In genomic region chr5:133246376-133247144, GRCh38 we compare ENCODE assay signal across 26 cellular contexts.
DNase-seq lines count a peak whose midpoint lies in the region; ATAC-seq, FAIRE-seq and TF ChIP-seq lines count a peak whose summit lies in the region.
"Had no signal": no experiment of that assay in that cellular context is flagged by ENCODE, and none has a peak within 500 bp of the region (broad histone marks: within the 10 kb centered on the region; RNA-seq: fewer than 3 reads in every experiment).

No MANE protein-coding gene starts in this region.

- POLR2A ChIA-PET in RWPE1 (lab: Yijun Ruan, JAX; ENCODE audit: low non-redundant PET) = no interaction called here
- POLR2A ChIA-PET in activated CD4-positive, alpha-beta memory T cell treated with anti-CD3 and anti-CD28 coated beads for 36 hours (lab: Charles Lee) = interaction anchor here (0.7 kb wide), 1 partner anchor 11 kb away, joined by 3 read pairs; no protein-coding TSS in a partner anchor

- H3K27ac ChIP-seq in RWPE1 = peak overlapping the region; percentile 91
- H3K27ac ChIP-seq: cardiac muscle cell, coronary artery, pancreas, upper lobe of left lung had no signal

- no peak for TF ChIP-seq POLR2A in H54 (IDR thresholded peaks at IDR 0.05; ENCODE audit: low read depth, low read length)
- TF ChIP-seq POLR2A in GM12892 (IDR thresholded peaks at IDR 0.05; ENCODE audit: low read depth, low read length) = no peak

- peaks cover 75% of the 10 kb centered on the region for H3K4me1 Mint-ChIP-seq in brain
- H3K4me1 Mint-ChIP-seq in activated CD4-positive, alpha-beta memory T cell treated with anti-CD3 and anti-CD28 coated beads for 36 hours (ENCODE audit: low read depth) = peaks cover 7% of the 10 kb centered on the region
- H3K4me1 Mint-ChIP-seq: CD4-positive, CD25-positive, alpha-beta regulatory T cell had no signal

- no peak overlapping the region for H3K4me3 Mint-ChIP-seq in brain
- H3K4me3 Mint-ChIP-seq in activated CD4-positive, alpha-beta memory T cell treated with anti-CD3 and anti-CD28 coated beads for 36 hours = no peak overlapping the region
- H3K4me3 Mint-ChIP-seq: CD4-positive, CD25-positive, alpha-beta regulatory T cell had no signal

- intact Hi-C loops in activated CD4-positive, alpha-beta memory T cell treated with anti-CD3 and anti-CD28 coated beads for 36 hours (cut with micrococcal nuclease) = no loop called here

- TF ChIP-seq CTCF in RWPE1 (conservative IDR thresholded peaks at IDR 0.05; ENCODE audit: low read depth) (no peak), brain (conservative IDR thresholded peaks at IDR 0.05) (no peak)

- peak; percentile 57 for DNase-seq in H54 (ENCODE audit: insufficient read length, low spot score)
- no peak for DNase-seq in RWPE1 (ENCODE audit: low spot score)
- DNase-seq in activated CD4-positive, alpha-beta memory T cell treated with anti-CD3 and anti-CD28 coated beads for 36 hours = no peak
- no peak for DNase-seq in GM12892 (ENCODE audit: insufficient read length)
- DNase-seq: activated CD4-positive, alpha-beta T cell treated with anti-CD3 and anti-CD28 coated beads, Interleukin-2, amount 50 U/mL, for 48 hours; activated CD8-positive, alpha-beta memory T cell treated with anti-CD3 and anti-CD28 coated beads, Interleukin-2, amount 50 U/mL, for 48 hours; activated naive CD4-positive, alpha-beta T cell treated with anti-CD3 and anti-CD28 coated beads, Interleukin-2, amount 50 U/mL, for 16 hours; amygdala; CD4-positive, CD25-positive, alpha-beta regulatory T cell; effector memory CD4-positive, alpha-beta T cell; EL; head of caudate nucleus; Kasumi-1; NCI-H1694; NCI-H446 treated with DMSO at 0.1 percent for 48 hours; pancreas; retina; SIG-M5; stimulated activated CD4-positive, alpha-beta T cell treated with anti-CD3 and anti-CD28 coated beads, Interleukin-2, amount 100 ng/mL, for 24 hours; upper lobe of left lung had no signal

- no peaks in the 10 kb centered on the region for H3K27me3 Mint-ChIP-seq in brain
- H3K27me3 Mint-ChIP-seq in activated CD4-positive, alpha-beta memory T cell treated with anti-CD3 and anti-CD28 coated beads for 36 hours = no peaks in the 10 kb centered on the region

- peak overlapping the region in 3 of 5 experiments; percentile 46 to 92 (median 88) for H3K27ac Mint-ChIP-seq in brain
- H3K27ac Mint-ChIP-seq in activated CD4-positive, alpha-beta memory T cell treated with anti-CD3 and anti-CD28 coated beads for 36 hours = no peak overlapping the region
- H3K27ac Mint-ChIP-seq: CD4-positive, CD25-positive, alpha-beta regulatory T cell had no signal

- CTCF ChIA-PET in RWPE1 (lab: Yijun Ruan, JAX) = interaction anchor here (0.7 kb wide), 1 partner anchor 9 kb away, joined by 3 read pairs; no protein-coding TSS in a partner anchor
- CTCF ChIA-PET in activated CD4-positive, alpha-beta memory T cell treated with anti-CD3 and anti-CD28 coated beads for 36 hours (lab: Charles Lee) = interaction anchor here (1.9 kb wide), 1 partner anchor 136 kb away, joined by 7 read pairs; no protein-coding TSS in a partner anchor

- H3K9me3 Mint-ChIP-seq in brain = no peaks in the 10 kb centered on the region
- no peaks in the 10 kb centered on the region for H3K9me3 Mint-ChIP-seq in activated CD4-positive, alpha-beta memory T cell treated with anti-CD3 and anti-CD28 coated beads for 36 hours
- H3K9me3 Mint-ChIP-seq: CD4-positive, CD25-positive, alpha-beta regulatory T cell had no signal

- ATAC-seq in HG03442 (IDR thresholded peaks at IDR 0.05; ENCODE audit: unreplicated experiment) (no peak), HG03457 (IDR thresholded peaks at IDR 0.05; ENCODE audit: unreplicated experiment) (no peak)
- ATAC-seq: pancreas had no signal

- H3K36me3 Mint-ChIP-seq in brain = no peaks in the 10 kb centered on the region
- H3K36me3 Mint-ChIP-seq in activated CD4-positive, alpha-beta memory T cell treated with anti-CD3 and anti-CD28 coated beads for 36 hours = no peaks in the 10 kb centered on the region
- H3K36me3 Mint-ChIP-seq: CD4-positive, CD25-positive, alpha-beta regulatory T cell had no signal

- FAIRE-seq in H54 (lab: Jason Lieb, UNC) (no peak), GM12892 (lab: Jason Lieb, UNC) (no peak)
- FAIRE-seq: pancreas, TTC549 had no signal
